Comparison of ENCODE assay signal across 9 cellular contexts in genomic region chr3:171829841-171830559, GRCh38. TPM values are rescaled to one million over a fixed set of nuclear protein-coding genes. Genes with fewer than 3 reads are reported as not detected.
DNase-seq lines count a peak whose midpoint lies in the region; ATAC-seq and TF ChIP-seq lines count a peak whose summit lies in the region.
"Had no signal": no experiment of that assay in that cellular context is flagged by ENCODE, and none has a peak within 500 bp of the region (broad histone marks: within the 10 kb centered on the region; RNA-seq: fewer than 3 reads in every experiment).

No MANE protein-coding gene starts in this region.

- H3K4me1 ChIP-seq in BLaER1, result peaks cover 28% of the 10 kb centered on the region

- H3K4me2 ChIP-seq in BLaER1, result peak overlapping the region; percentile 53

- ATAC-seq in GM19395 (IDR thresholded peaks at IDR 0.05; ENCODE audit: unreplicated experiment), result peak; percentile 56

- no peaks in the 10 kb centered on the region for H4K20me1 ChIP-seq in BLaER1

- in situ Hi-C loops in KBM-7 (cut with MboI; ENCODE audit: low pct_unique_long_range_greater_than_20kb, low sequenced_read_pairs), result no loop called here

- no peaks in the 10 kb centered on the region for H3K9me3 ChIP-seq in BLaER1

- peak; percentile 86 for TF ChIP-seq CTCF in epithelial cell of proximal tubule (conservative IDR thresholded peaks at IDR 0.05; ENCODE audit: low read depth, low read length)

- H3K27me3 ChIP-seq in BLaER1, result no peaks in the 10 kb centered on the region

- no peaks in the 10 kb centered on the region for H3K36me3 ChIP-seq in BLaER1

- no peak overlapping the region for H3K4me3 ChIP-seq in BLaER1
- no peak overlapping the region for H3K4me3 ChIP-seq in epithelial cell of proximal tubule (ENCODE audit: low read depth, low read length)

- no peak overlapping the region for H3K9ac ChIP-seq in BLaER1

- DNase-seq in KBM-7, result peak; percentile 60
- DNase-seq in SHP77 (lab: John Stamatoyannopoulos, UW), result peak; percentile 76 to 90
- DNase-seq in epithelial cell of proximal tubule (ENCODE audit: low read depth), result no peak
- peak; percentile 83 for DNase-seq in mucosa of gallbladder (ENCODE audit: low spot score)
- no peak for DNase-seq in DMS79 treated with DMSO at 0.1 percent for 48 hours (lab: John Stamatoyannopoulos, UW)
- no peak for DNase-seq in activated effector memory CD4-positive, alpha-beta T cell treated with anti-CD3 and anti-CD28 coated beads, Interleukin-2, amount 50 U/mL, for 16 hours
- DNase-seq: naive B cell had no signal

- H3K27ac ChIP-seq in BLaER1, result no peak overlapping the region

RNA-seq across cellular contexts. Expression of gene TMEM212, which starts 13.1 kb away (rescaled TPM):
- total RNA-seq in epithelial cell of proximal tubule (not detected in 2 replicates), mucosa of gallbladder (not detected)

RNA-seq across cellular contexts. Expression of gene PLD1, which starts 19.7 kb away (rescaled TPM):
- total RNA-seq in epithelial cell of proximal tubule, result 5.1 and 9.0 TPM in 2 replicates
- 734 TPM for total RNA-seq in mucosa of gallbladder

Comparison
In these comparisons a context has a peak if more than half of its experiments do, and no peak if none do; other contexts are left out.
1. DNase-seq: peak in KBM-7 (single experiment), SHP77 (2 of 2) and mucosa of gallbladder (single experiment); none in epithelial cell of proximal tubule (single experiment), DMS79 treated with DMSO at 0.1 percent for 48 hours (single experiment) and activated effector memory CD4-positive, alpha-beta T cell treated with anti-CD3 and anti-CD28 coated beads, Interleukin-2, amount 50 U/mL, for 16 hours (single experiment).
2. RNA of gene PLD1, which starts 19.7 kb away (total RNA-seq): 734 TPM in mucosa of gallbladder (single experiment); 5.1 to 9.0 TPM in epithelial cell of proximal tubule; every median in the first group is over 10 times any median in the second.